10 cellular contexts compared by ENCODE assay signal in genomic region chr10:21293518-21294356, GRCh38.
A peak's percentile ranks its signal among the peaks of the same experiment; 100 is the strongest.
DNase-seq lines count a peak whose midpoint lies in the region; ATAC-seq, FAIRE-seq and TF ChIP-seq lines count a peak whose summit lies in the region.
"Had no signal": no experiment of that assay in that cellular context is flagged by ENCODE, and none has a peak within 500 bp of the region (broad histone marks: within the 10 kb centered on the region; RNA-seq: fewer than 3 reads in every experiment).

No MANE protein-coding gene starts in this region.

- peak overlapping the region; percentile 77 for H3K9ac ChIP-seq in HUES6 (ENCODE audit: low read length)
- H3K9ac ChIP-seq in K562 (ENCODE audit: insufficient read depth in 1 of 2, low read depth in 2 of 2, low read length in 2 of 2) = no peak overlapping the region
- no peak overlapping the region for H3K9ac ChIP-seq in kidney (ENCODE audit: low read length in 2 of 2)

- H3K27ac ChIP-seq in A673 (ENCODE audit: low read depth, low read length, poor library complexity, severe bottlenecking) (peak overlapping the region; percentile 85), HUES6 (ENCODE audit: low read depth, low read length) (peak overlapping the region; percentile 98), K562 (ENCODE audit: extremely low read depth, low read depth, low read length) (no peak overlapping the region), kidney (ENCODE audit: low read depth in 2 of 2, low read length in 2 of 2) (no peak overlapping the region)

- POLR2A ChIA-PET in A673 (lab: Charles Lee; ENCODE audit: low non-redundant PET) (no interaction called here), K562 (lab: Yijun Ruan, JAX) (no interaction called here)

- H4K20me1 ChIP-seq in K562 (replicated peaks; ENCODE audit: control insufficient read depth, insufficient read depth, low read length) = no peaks in the 10 kb centered on the region

- H3K4me3 ChIP-seq in A673 (ENCODE audit: low read depth, low read length, poor library complexity, severe bottlenecking) (peak overlapping the region; percentile 32), HUES6 (ENCODE audit: low read depth, low read length) (peak overlapping the region; percentile 49), K562 (no peak overlapping the region), kidney (ENCODE audit: low read length in 2 of 2) (peak overlapping the region; percentile 48), MG63 (no peak overlapping the region)

- no peak overlapping the region for H3K4me2 ChIP-seq in K562 (ENCODE audit: insufficient read depth, low read length)

- DNase-seq in A673 (ENCODE audit: low spot score) (peak; percentile 48), K562 (ENCODE audit: extremely low read depth in 1 of 4, low spot score in 3 of 4) (no peak), kidney (no peak), NCI-H2081 (lab: John Stamatoyannopoulos, UW) (no peak), MG63 (no peak), medulla oblongata (ENCODE audit: extremely low spot score) (no peak)
- DNase-seq: NCI-H2171; stimulated activated naive CD4-positive, alpha-beta T cell had no signal

- ATAC-seq in K562 (no peak), HG02763 (IDR thresholded peaks at IDR 0.05; ENCODE audit: unreplicated experiment) (no peak)

- TF ChIP-seq RAD21 in K562 (CRISPR knock-in tag; conservative IDR thresholded peaks at IDR 0.05 in 1 of 2, IDR thresholded peaks at IDR 0.05 in 1 of 2) = no peak

- FAIRE-seq in K562 (lab: Jason Lieb, UNC) (peak; percentile 15), kidney (lab: Jason Lieb, UNC) (no peak)

- H3K4me1 ChIP-seq in A673 (ENCODE audit: insufficient read depth, low read length, poor library complexity, severe bottlenecking) (peaks cover 35% of the 10 kb centered on the region), HUES6 (ENCODE audit: control insufficient read depth, insufficient read depth, low read length) (peaks cover 64% of the 10 kb centered on the region), K562 (replicated peaks in 1 of 2; ENCODE audit: control insufficient read depth in 2 of 2, insufficient read depth in 2 of 2, low read length in 2 of 2) (0 out of 5 replicates have a peak, but pooled peaks cover 0 to 5% of the 10 kb centered on the region in 2 experiments), kidney (ENCODE audit: control insufficient read depth in 1 of 2, insufficient read depth in 1 of 2, low read depth in 1 of 2, low read length in 2 of 2) (peaks cover 0 to 6% of the 10 kb centered on the region in 2 donors)

- no peak for TF ChIP-seq POLR2A in K562 (conservative IDR thresholded peaks at IDR 0.05)

- CTCF ChIA-PET in A673 (lab: Charles Lee) (interaction anchor here (0.8 kb wide), 1 partner anchor 203 kb away, joined by 4 read pairs; no protein-coding TSS in a partner anchor), K562 (lab: Yijun Ruan, JAX; ENCODE audit: low intra/inter-chr PET ratio) (no interaction called here)

- BruUV-seq in A673 (replicated peaks; lab: Mats Ljungman, UMichigan) (no TSS peak), K562 (replicated peaks; lab: Mats Ljungman, UMichigan) (no TSS peak)

- no peak for TF ChIP-seq CTCF in A673 (conservative IDR thresholded peaks at IDR 0.05; ENCODE audit: low read depth, low read length)
- no peak for TF ChIP-seq CTCF in K562 (IDR thresholded peaks at IDR 0.05 in 2 of 3, conservative IDR thresholded peaks at IDR 0.05 in 1 of 3; ENCODE audit: insufficient read depth in 2 of 3, low read depth in 1 of 3, low read length in 3 of 3)
- TF ChIP-seq CTCF in kidney (IDR thresholded peaks at IDR 0.05; ENCODE audit: borderline replicate concordance, extremely low read depth, insufficient read depth) = no peak

- no peaks in the 10 kb centered on the region for H3K9me1 ChIP-seq in K562 (ENCODE audit: control insufficient read depth, insufficient read depth, low read length)

- 16% methylated on average over 9 of the region's 9 CpGs for WGBS in K562 (ENCODE audit: insufficient coverage, low coverage, missing lambda C conversion rate)

- H3K9me3 ChIP-seq in A673 (ENCODE audit: low read depth, low read length, poor library complexity, severe bottlenecking) (no peaks in the 10 kb centered on the region), HUES6 (ENCODE audit: control insufficient read depth, insufficient read depth, low read depth, low read length) (no peaks in the 10 kb centered on the region), K562 (replicated peaks; ENCODE audit: control insufficient read depth, insufficient read depth, low read depth, low read length) (no peaks in the 10 kb centered on the region), kidney (ENCODE audit: control insufficient read depth in 1 of 2, low read length in 2 of 2) (no peaks in the 10 kb centered on the region), MG63 (no peaks in the 10 kb centered on the region; the same call in 1 of the 2 replicates)

- no peak overlapping the region for H2AFZ ChIP-seq in K562 (ENCODE audit: low read depth, low read length)

- H3K27me3 ChIP-seq in A673 (replicated peaks; ENCODE audit: insufficient read depth, low read depth, low read length, poor library complexity) (no peaks in the 10 kb centered on the region), HUES6 (ENCODE audit: control insufficient read depth, insufficient read depth, low read length) (no peaks in the 10 kb centered on the region), K562 (ENCODE audit: control insufficient read depth in 2 of 2, insufficient read depth in 2 of 2, low read length in 2 of 2) (peaks cover 4 to 14% of the 10 kb centered on the region in 2 experiments; a peak in 4 of 5 replicates), MG63 (no peaks in the 10 kb centered on the region)

- H3K36me3 ChIP-seq in A673 (ENCODE audit: insufficient read depth, low read length, poor library complexity, severe bottlenecking) (no peaks in the 10 kb centered on the region), HUES6 (ENCODE audit: control insufficient read depth, insufficient read depth, low read length) (no peaks in the 10 kb centered on the region), K562 (ENCODE audit: control insufficient read depth, insufficient read depth, low read length) (no peaks in the 10 kb centered on the region), kidney (ENCODE audit: control insufficient read depth in 1 of 2, insufficient read depth in 2 of 2, low read length in 2 of 2) (no peaks in the 10 kb centered on the region), MG63 (no peaks in the 10 kb centered on the region)

- no peaks in the 10 kb centered on the region for H3K79me2 ChIP-seq in K562 (ENCODE audit: control insufficient read depth, insufficient read depth, low read length)

- in situ Hi-C loops in K562 (cut with MboI) = no loop called here

- intact Hi-C loops in A673 (cut with micrococcal nuclease; ENCODE audit: unreplicated experiment) = loop anchor here (5.0 to 10.0 kb wide), 2 partner anchors 44 to 81 kb away; no protein-coding TSS in a partner anchor
- intact Hi-C loops in K562 (cut with micrococcal nuclease) = no loop called here
- intact Hi-C loops in kidney (cut with DNase I) = no loop called here

- no peak for TF ChIP-seq EP300 in K562 (IDR thresholded peaks at IDR 0.05; ENCODE audit: low read length)

TF ChIP-seq in K562, 482 proteins besides CTCF, POLR2A, EP300 and RAD21:
- TF ChIP-seq, protein P1, sequence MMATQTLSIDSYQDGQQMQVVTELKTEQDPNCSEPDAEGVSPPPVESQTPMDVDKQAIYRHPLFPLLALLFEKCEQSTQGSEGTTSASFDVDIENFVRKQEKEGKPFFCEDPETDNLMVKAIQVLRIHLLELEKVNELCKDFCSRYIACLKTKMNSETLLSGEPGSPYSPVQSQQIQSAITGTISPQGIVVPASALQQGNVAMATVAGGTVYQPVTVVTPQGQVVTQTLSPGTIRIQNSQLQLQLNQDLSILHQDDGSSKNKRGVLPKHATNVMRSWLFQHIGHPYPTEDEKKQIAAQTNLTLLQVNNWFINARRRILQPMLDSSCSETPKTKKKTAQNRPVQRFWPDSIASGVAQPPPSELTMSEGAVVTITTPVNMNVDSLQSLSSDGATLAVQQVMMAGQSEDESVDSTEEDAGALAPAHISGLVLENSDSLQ (IDR thresholded peaks at IDR 0.05) = peak; percentile 57; the same call in 1 of the 2 replicates
- no peak for TF ChIP-seq TEAD2 (tag; IDR thresholded peaks at IDR 0.05)
- TF ChIP-seq, protein P2, sequence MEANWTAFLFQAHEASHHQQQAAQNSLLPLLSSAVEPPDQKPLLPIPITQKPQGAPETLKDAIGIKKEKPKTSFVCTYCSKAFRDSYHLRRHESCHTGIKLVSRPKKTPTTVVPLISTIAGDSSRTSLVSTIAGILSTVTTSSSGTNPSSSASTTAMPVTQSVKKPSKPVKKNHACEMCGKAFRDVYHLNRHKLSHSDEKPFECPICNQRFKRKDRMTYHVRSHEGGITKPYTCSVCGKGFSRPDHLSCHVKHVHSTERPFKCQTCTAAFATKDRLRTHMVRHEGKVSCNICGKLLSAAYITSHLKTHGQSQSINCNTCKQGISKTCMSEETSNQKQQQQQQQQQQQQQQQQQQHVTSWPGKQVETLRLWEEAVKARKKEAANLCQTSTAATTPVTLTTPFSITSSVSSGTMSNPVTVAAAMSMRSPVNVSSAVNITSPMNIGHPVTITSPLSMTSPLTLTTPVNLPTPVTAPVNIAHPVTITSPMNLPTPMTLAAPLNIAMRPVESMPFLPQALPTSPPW (CRISPR knock-in tag; IDR thresholded peaks at IDR 0.05) = peak; percentile 14; the same call in 1 of the 2 replicates
- TF ChIP-seq HDAC6 (IDR thresholded peaks at IDR 0.05; ENCODE audit: low read depth, low read length) = no peak
- TF ChIP-seq FOXO4 (CRISPR knock-in tag; IDR thresholded peaks at IDR 0.05) = no peak
- TF ChIP-seq, protein P3, sequence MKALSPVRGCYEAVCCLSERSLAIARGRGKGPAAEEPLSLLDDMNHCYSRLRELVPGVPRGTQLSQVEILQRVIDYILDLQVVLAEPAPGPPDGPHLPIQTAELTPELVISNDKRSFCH (CRISPR knock-in tag; IDR thresholded peaks at IDR 0.05) = no peak
- TF ChIP-seq, protein P3 (tag; IDR thresholded peaks at IDR 0.05) = no peak
- no peak for TF ChIP-seq CSDE1 (IDR thresholded peaks at IDR 0.05)

Comparison
In these comparisons a context has a peak if more than half of its experiments do, and no peak if none do; other contexts are left out.
1. H3K27ac ChIP-seq: peak in A673 (single experiment) and HUES6 (single experiment); none in K562 (single experiment) and kidney (0 of 2).
2. H3K4me3 ChIP-seq: peak in A673 (single experiment), HUES6 (single experiment) and kidney (2 of 2); none in K562 (single experiment) and MG63 (single experiment).